ENCODE assay signal across 1 cellular context in genomic region chr5:112863549-112863948, GRCh38.
TF ChIP-seq lines count a peak whose summit lies in the region.

No MANE protein-coding gene starts in this region.

TF ChIP-seq in HEK293, 187 proteins besides CTCF, POLR2A, EP300 and RAD21 (continued from another document and continues in another):
- peak; percentile 47; the same call in 1 of the 2 replicates for TF ChIP-seq ZNF18 (tag by site-specific recombination; IDR thresholded peaks at IDR 0.05)
- TF ChIP-seq ZIC2 (tag by site-specific recombination; IDR thresholded peaks at IDR 0.05) = no peak
- TF ChIP-seq ZNF398 (tag by site-specific recombination; IDR thresholded peaks at IDR 0.05) = no peak
- TF ChIP-seq ZBTB6 (tag by site-specific recombination; IDR thresholded peaks at IDR 0.05) = peak; percentile 87
- TF ChIP-seq ZNF394 (tag by site-specific recombination; IDR thresholded peaks at IDR 0.05; ENCODE audit: borderline replicate concordance) = peak; percentile 36; the same call in 1 of the 2 replicates
- TF ChIP-seq ZXDB (tag by site-specific recombination; IDR thresholded peaks at IDR 0.05) = 0 out of 2 replicates have a peak, but pooled peaks have one; percentile 24
- TF ChIP-seq FEZF1 (tag by site-specific recombination; IDR thresholded peaks at IDR 0.05) = 0 out of 2 replicates have a peak, but pooled peaks have one; percentile 35
- no peak for TF ChIP-seq OSR2 (tag by site-specific recombination; IDR thresholded peaks at IDR 0.05)
- TF ChIP-seq ZBTB11 (tag by site-specific recombination; conservative IDR thresholded peaks at IDR 0.05; ENCODE audit: low read depth) = no peak
- no peak for TF ChIP-seq ZNF202 (tag by site-specific recombination; IDR thresholded peaks at IDR 0.05; ENCODE audit: borderline replicate concordance)
- no peak for TF ChIP-seq ZNF248 (tag by site-specific recombination; IDR thresholded peaks at IDR 0.05)
- no peak for TF ChIP-seq ZNF16 (tag by site-specific recombination; IDR thresholded peaks at IDR 0.05; ENCODE audit: low read depth)
- TF ChIP-seq ZNF112 (tag by site-specific recombination; IDR thresholded peaks at IDR 0.05) = no peak
- TF ChIP-seq IKZF3 (tag by site-specific recombination; IDR thresholded peaks at IDR 0.05) = no peak
- no peak for TF ChIP-seq ZNF19 (tag by site-specific recombination; IDR thresholded peaks at IDR 0.05; ENCODE audit: low read depth)
- TF ChIP-seq ZNF639 (tag by site-specific recombination; IDR thresholded peaks at IDR 0.05) = no peak
- peak; percentile 50; the same call in 1 of the 2 replicates for TF ChIP-seq ZNF561 (tag by site-specific recombination; IDR thresholded peaks at IDR 0.05; ENCODE audit: borderline replicate concordance)
- TF ChIP-seq SP2 (tag by site-specific recombination; IDR thresholded peaks at IDR 0.05) = no peak; the same call in 1 of the 2 replicates
- no peak for TF ChIP-seq ZNF560 (tag by site-specific recombination; IDR thresholded peaks at IDR 0.05; ENCODE audit: borderline replicate concordance)
- no peak for TF ChIP-seq WT1 (tag by site-specific recombination; IDR thresholded peaks at IDR 0.05)
- TF ChIP-seq ZNF776 (tag by site-specific recombination; IDR thresholded peaks at IDR 0.05; ENCODE audit: borderline replicate concordance) = no peak
- no peak for TF ChIP-seq ELK4 (IDR thresholded peaks at IDR 0.05; ENCODE audit: borderline replicate concordance, low read depth, low read length)
- no peak for TF ChIP-seq TCF7L2 (IDR thresholded peaks at IDR 0.05; ENCODE audit: borderline replicate concordance, low read depth, low read length)
- TF ChIP-seq ZNF302 (tag by site-specific recombination; IDR thresholded peaks at IDR 0.05; ENCODE audit: low read depth) = no peak
- no peak for TF ChIP-seq PRDM2 (tag by site-specific recombination; IDR thresholded peaks at IDR 0.05; ENCODE audit: borderline replicate concordance)
- TF ChIP-seq KLF17 (tag by site-specific recombination; IDR thresholded peaks at IDR 0.05) = no peak
- TF ChIP-seq GFI1B (tag by site-specific recombination; IDR thresholded peaks at IDR 0.05) = no peak
- no peak for TF ChIP-seq ZNF488 (tag by site-specific recombination; IDR thresholded peaks at IDR 0.05)
- no peak for TF ChIP-seq HOXD13 (CRISPR knock-in tag; IDR thresholded peaks at IDR 0.05; ENCODE audit: borderline replicate concordance)
- TF ChIP-seq ZNF837 (tag by site-specific recombination; IDR thresholded peaks at IDR 0.05) = no peak
- TF ChIP-seq ZNF600 (tag by site-specific recombination; IDR thresholded peaks at IDR 0.05) = peak; percentile 100
- no peak; the same call in 1 of the 2 replicates for TF ChIP-seq ZBTB17 (tag by site-specific recombination; IDR thresholded peaks at IDR 0.05)
- no peak for TF ChIP-seq BCL6B (tag by site-specific recombination; IDR thresholded peaks at IDR 0.05)
- no peak for TF ChIP-seq ZNF747 (tag by site-specific recombination; IDR thresholded peaks at IDR 0.05)
- TF ChIP-seq ZNF132 (tag by site-specific recombination; IDR thresholded peaks at IDR 0.05; ENCODE audit: borderline replicate concordance) = no peak
- TF ChIP-seq ZNF548 (tag by site-specific recombination; IDR thresholded peaks at IDR 0.05) = no peak
